In the genomic region with DNA sequence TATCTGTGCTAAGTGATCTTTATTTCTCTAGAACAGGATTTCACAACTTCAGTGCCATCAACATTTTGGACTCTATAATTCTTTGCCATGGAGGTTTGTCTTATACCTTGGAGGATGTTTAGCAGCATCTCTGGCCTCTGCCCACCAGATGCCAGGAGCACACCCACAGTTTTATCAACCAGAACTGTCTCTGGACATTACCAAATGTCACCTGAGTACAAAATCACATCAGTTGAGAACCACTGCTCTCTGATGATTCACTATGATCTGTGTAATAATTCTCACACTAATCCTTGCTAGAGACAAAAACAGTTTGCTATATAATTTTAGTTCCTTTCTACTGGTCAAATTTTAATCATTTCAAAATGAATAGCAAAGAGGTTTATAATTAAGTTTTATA, we compare ENCODE assay signal across 9 cellular contexts.
"Had no signal": no experiment of that assay in that cellular context is flagged by ENCODE, and none has a peak within 500 bp of the region (broad histone marks: within the 10 kb centered on the region; RNA-seq: fewer than 3 reads in every experiment).

No MANE protein-coding gene starts in this region.

- H3K36me3 ChIP-seq: HAP-1 had no signal

- H3K4me1 ChIP-seq: HAP-1 had no signal

- H3K4me3 ChIP-seq: GM23248, GM23338, HAP-1 had no signal

- H2AFZ ChIP-seq: GM23248, GM23338 had no signal

- H3K9ac ChIP-seq: GM23248 had no signal

- H3K4me2 ChIP-seq: GM23338 had no signal

- ATAC-seq: GM23338, HCT116 had no signal

- DNase-seq: GM23248, GOT3, H7, H9, HCEC 1CT, HFFc6 had no signal

- H3K9me3 ChIP-seq: HAP-1 had no signal

- H3K27ac ChIP-seq: GM23248 had no signal
